Comparison of ENCODE assay signal across 21 cellular contexts in the genomic region with DNA sequence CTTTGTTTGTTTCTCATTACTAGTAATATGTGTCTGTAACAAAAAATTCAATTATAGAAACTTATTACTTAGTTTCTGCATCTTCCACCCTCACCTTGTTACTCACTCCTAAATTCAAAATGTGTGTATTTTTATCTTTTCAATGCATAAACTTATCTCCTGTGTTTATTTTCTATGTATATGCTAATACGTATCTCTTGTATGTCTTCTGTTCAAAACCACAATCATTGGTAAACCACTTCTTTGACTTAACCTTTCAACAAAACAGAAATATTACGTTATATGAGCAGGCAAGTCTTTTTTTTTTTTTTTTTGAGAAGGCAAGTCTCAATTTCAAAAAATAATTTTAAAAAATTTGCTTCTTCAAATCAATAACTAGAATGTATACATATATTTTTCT. TPM values are rescaled to one million over a fixed set of nuclear protein-coding genes. Genes with fewer than 3 reads are reported as not detected.
A peak's percentile ranks its signal among the peaks of the same experiment; 100 is the strongest.
DNase-seq lines count a peak whose midpoint lies in the region; ATAC-seq and TF ChIP-seq lines count a peak whose summit lies in the region.
"Had no signal": no experiment of that assay in that cellular context is flagged by ENCODE, and none has a peak within 500 bp of the region (broad histone marks: within the 10 kb centered on the region; RNA-seq: fewer than 3 reads in every experiment).

No MANE protein-coding gene starts in this region.

- no peak for DNase-seq in activated CD8-positive, alpha-beta memory T cell treated with anti-CD3 and anti-CD28 coated beads, Interleukin-2, amount 10 ng/mL, durations not matched to agents 7 days and 5 days
- DNase-seq in activated CD8-positive, alpha-beta memory T cell treated with anti-CD3 and anti-CD28 coated beads, Interleukin-2, amount 50 U/mL, for 4 hours = no peak
- DNase-seq in central memory CD8-positive, alpha-beta T cell (ENCODE audit: low spot score in 2 of 2) = no peak
- DNase-seq in natural killer cell (no peak), SKM-1 (lab: John Stamatoyannopoulos, UW; ENCODE audit: unreplicated experiment) (no peak)
- no peak for DNase-seq in activated T-cell treated with anti-CD3 and anti-CD28 coated beads, Interleukin-2, amount 50 U/mL, for 72 hours
- no peak for DNase-seq in activated CD4-positive, alpha-beta T cell treated with anti-CD3 and anti-CD28 coated beads for 4 hours
- DNase-seq: 8988T; Caco-2; GOT3; HCEC 1CT; IMR-90; KG1; MG63; NCI-H1105 treated with DMSO at 0.1 percent for 48 hours; NCI-H2029 treated with DMSO at 0.1 percent for 48 hours; NCI-H446 treated with DMSO at 0.1 percent for 48 hours; NCI-H526; NCI-H82; NK-92 treated with Interleukin-12 subunit alpha and Interleukin-12 subunit beta, amount 100 ng/mL, for 24 hours; PC-3 had no signal

- no peak overlapping the region for H3K4me3 Mint-ChIP-seq in activated CD8-positive, alpha-beta memory T cell treated with anti-CD3 and anti-CD28 coated beads, Interleukin-2, amount 10 ng/mL, durations not matched to agents 7 days and 5 days
- H3K4me3 Mint-ChIP-seq in central memory CD8-positive, alpha-beta T cell = peak overlapping the region; percentile 40
- peak overlapping the region; percentile 60 for H3K4me3 Mint-ChIP-seq in natural killer cell
- peak overlapping the region in 1 of 2 donors; percentile 54 for H3K4me3 Mint-ChIP-seq in activated T-cell treated with anti-CD3 and anti-CD28 coated beads, Interleukin-2, amount 50 U/mL, for 72 hours

- intact Hi-C loops in natural killer cell (cut with micrococcal nuclease) = no loop called here

- no peaks in the 10 kb centered on the region for H3K36me3 Mint-ChIP-seq in activated CD8-positive, alpha-beta memory T cell treated with anti-CD3 and anti-CD28 coated beads, Interleukin-2, amount 10 ng/mL, durations not matched to agents 7 days and 5 days
- H3K36me3 Mint-ChIP-seq in central memory CD8-positive, alpha-beta T cell (ENCODE audit: insufficient read depth) = peaks cover 2% of the 10 kb centered on the region
- peaks cover 7% of the 10 kb centered on the region for H3K36me3 Mint-ChIP-seq in natural killer cell
- peaks cover 5% of the 10 kb centered on the region in 2 donors for H3K36me3 Mint-ChIP-seq in activated T-cell treated with anti-CD3 and anti-CD28 coated beads, Interleukin-2, amount 50 U/mL, for 72 hours (ENCODE audit: insufficient read depth in 2 of 2)

- TF ChIP-seq CTCF in natural killer cell (IDR thresholded peaks at IDR 0.05) = no peak

- peaks cover 16% of the 10 kb centered on the region for H3K4me1 Mint-ChIP-seq in activated CD8-positive, alpha-beta memory T cell treated with anti-CD3 and anti-CD28 coated beads, Interleukin-2, amount 10 ng/mL, durations not matched to agents 7 days and 5 days
- peaks cover 46% of the 10 kb centered on the region for H3K4me1 Mint-ChIP-seq in central memory CD8-positive, alpha-beta T cell
- H3K4me1 Mint-ChIP-seq in natural killer cell = peaks cover 31 to 43% of the 10 kb centered on the region in 2 donors
- H3K4me1 Mint-ChIP-seq in activated T-cell treated with anti-CD3 and anti-CD28 coated beads, Interleukin-2, amount 50 U/mL, for 72 hours (ENCODE audit: low read depth) = no peaks in the 10 kb centered on the region

- CTCF ChIA-PET in activated CD8-positive, alpha-beta memory T cell treated with anti-CD3 and anti-CD28 coated beads, Interleukin-2, amount 10 ng/mL, durations not matched to agents 7 days and 5 days (lab: Charles Lee) = interaction anchor here (0.7 kb wide), 1 partner anchor 643 kb away, joined by 3 read pairs; no protein-coding TSS in a partner anchor

- H3K27me3 Mint-ChIP-seq in activated CD8-positive, alpha-beta memory T cell treated with anti-CD3 and anti-CD28 coated beads, Interleukin-2, amount 10 ng/mL, durations not matched to agents 7 days and 5 days = no peaks in the 10 kb centered on the region
- no peaks in the 10 kb centered on the region for H3K27me3 Mint-ChIP-seq in central memory CD8-positive, alpha-beta T cell
- peaks cover 3 to 21% of the 10 kb centered on the region in 2 donors for H3K27me3 Mint-ChIP-seq in natural killer cell (ENCODE audit: low read depth in 2 of 2)
- peaks cover 5% of the 10 kb centered on the region for H3K27me3 Mint-ChIP-seq in activated T-cell treated with anti-CD3 and anti-CD28 coated beads, Interleukin-2, amount 50 U/mL, for 72 hours (ENCODE audit: low read depth)

- ATAC-seq in activated CD8-positive, alpha-beta memory T cell treated with anti-CD3 and anti-CD28 coated beads, Interleukin-2, amount 10 ng/mL, durations not matched to agents 7 days and 5 days = no peak
- ATAC-seq in central memory CD8-positive, alpha-beta T cell (replicated peaks; ENCODE audit: extremely low read depth, poor library complexity, severe bottlenecking) = peak; percentile 86
- peak in 1 of 3 donors; percentile 29 for ATAC-seq in natural killer cell
- no peak for ATAC-seq in activated T-cell treated with anti-CD3 and anti-CD28 coated beads, Interleukin-2, amount 50 U/mL, for 72 hours (replicated peaks in 1 of 2)
- ATAC-seq: PC-3 had no signal

- H3K27ac Mint-ChIP-seq in activated CD8-positive, alpha-beta memory T cell treated with anti-CD3 and anti-CD28 coated beads, Interleukin-2, amount 10 ng/mL, durations not matched to agents 7 days and 5 days = peak overlapping the region; percentile 45
- H3K27ac Mint-ChIP-seq in central memory CD8-positive, alpha-beta T cell (ENCODE audit: low read depth) = peak overlapping the region; percentile 58
- H3K27ac Mint-ChIP-seq in natural killer cell = peak overlapping the region; percentile 27 to 72
- H3K27ac Mint-ChIP-seq in activated T-cell treated with anti-CD3 and anti-CD28 coated beads, Interleukin-2, amount 50 U/mL, for 72 hours = no peak overlapping the region

- H3K9me3 Mint-ChIP-seq in activated CD8-positive, alpha-beta memory T cell treated with anti-CD3 and anti-CD28 coated beads, Interleukin-2, amount 10 ng/mL, durations not matched to agents 7 days and 5 days (ENCODE audit: low read depth) = peaks cover 5% of the 10 kb centered on the region
- H3K9me3 Mint-ChIP-seq in central memory CD8-positive, alpha-beta T cell = peaks cover 6% of the 10 kb centered on the region
- H3K9me3 Mint-ChIP-seq in natural killer cell = peaks cover 0 to 4% of the 10 kb centered on the region in 2 donors
- H3K9me3 Mint-ChIP-seq in activated T-cell treated with anti-CD3 and anti-CD28 coated beads, Interleukin-2, amount 50 U/mL, for 72 hours = peaks cover 4 to 7% of the 10 kb centered on the region in 2 donors

RNA-seq across cellular contexts. Expression of a gene that starts 39.2 kb away (rescaled TPM):
- not detected for total RNA-seq in activated CD8-positive, alpha-beta memory T cell treated with anti-CD3 and anti-CD28 coated beads, Interleukin-2, amount 10 ng/mL, durations not matched to agents 7 days and 5 days
- under 1 TPM; 0.12 to 0.38 (median 0.25) TPM for total RNA-seq in natural killer cell
- total RNA-seq in activated T-cell treated with anti-CD3 and anti-CD28 coated beads, Interleukin-2, amount 50 U/mL, for 72 hours = not detected
- total RNA-seq: Caco-2, IMR-90, PC-3 had no signal
